19 cellular contexts compared by ENCODE assay signal in genomic region chr7:81774496-81774895, GRCh38. TPM values are rescaled to one million over a fixed set of nuclear protein-coding genes. Genes with fewer than 3 reads are reported as not detected.
DNase-seq lines count a peak whose midpoint lies in the region; ATAC-seq, FAIRE-seq and TF ChIP-seq lines count a peak whose summit lies in the region.
"Had no signal": no experiment of that assay in that cellular context is flagged by ENCODE, and none has a peak within 500 bp of the region (broad histone marks: within the 10 kb centered on the region; RNA-seq: fewer than 3 reads in every experiment).

No MANE protein-coding gene starts in this region.

- no peaks in the 10 kb centered on the region for H3K9me3 ChIP-seq in Panc1 (ENCODE audit: control insufficient read depth, insufficient read depth, low read depth, low read length)
- H3K9me3 ChIP-seq in transverse colon, result no peaks in the 10 kb centered on the region

- H3K27me3 ChIP-seq in Panc1 (ENCODE audit: control insufficient read depth, insufficient read depth, low read length) (peaks cover 3% of the 10 kb centered on the region; the same call in 1 of the 2 replicates), dorsolateral prefrontal cortex (peaks cover 0 to 8% (median 0%) of the 10 kb centered on the region in 45 donors), transverse colon (no peaks in the 10 kb centered on the region)

- H3K4me1 ChIP-seq in Panc1 (ENCODE audit: control insufficient read depth, insufficient read depth, low read length) (no peaks in the 10 kb centered on the region), transverse colon (no peaks in the 10 kb centered on the region)

- 69 to 78% methylated on average over 6 of the region's 6 CpGs for WGBS in transverse colon (ENCODE audit: low coverage in 1 of 2), 2 donors

- no TSS peak for BruUV-seq in Panc1 (replicated peaks; lab: Mats Ljungman, UMichigan)

- H3K36me3 ChIP-seq in Panc1 (ENCODE audit: control insufficient read depth, insufficient read depth, low read length) (no peaks in the 10 kb centered on the region), transverse colon (no peaks in the 10 kb centered on the region)

- intact Hi-C loops in Panc1 (cut with micrococcal nuclease; ENCODE audit: unreplicated experiment), result no loop called here
- intact Hi-C loops in dorsolateral prefrontal cortex (cut with DNase I), result no loop called here
- intact Hi-C loops in transverse colon (cut with DNase I; ENCODE audit: low total_unique reads), result no loop called here

- H3K4me3 ChIP-seq in Panc1 (ENCODE audit: low read depth in 2 of 2, low read length in 2 of 2) (no peak overlapping the region), fibroblast of villous mesenchyme (ENCODE audit: low read depth, low read length) (no peak overlapping the region), dorsolateral prefrontal cortex (no peak overlapping the region), transverse colon (no peak overlapping the region)
- H3K4me3 ChIP-seq: GM23338, K562 had no signal

- in situ Hi-C loops in Panc1 (cut with HindIII; ENCODE audit: low pct_unique_long_range_greater_than_20kb, low sequenced_read_pairs), result no loop called here
- in situ Hi-C loops in transverse colon (cut with MboI; ENCODE audit: low pct_ligation_motif_present in 1 of 4, low pct_unique_long_range_greater_than_20kb in 1 of 4, low sequenced_read_pairs in 3 of 4), result no loop called here

- CTCF ChIA-PET in Panc1 (lab: Charles Lee), result no interaction called here
- CTCF ChIA-PET in GM10248 (lab: Yijun Ruan, JAX), result interaction anchor here (1.0 to 1.2 kb wide), 2 partner anchors 15 to 16 kb away, joined by 3 read pairs; no protein-coding TSS in a partner anchor

- TF ChIP-seq CTCF in Panc1 (IDR thresholded peaks at IDR 0.05), result no peak
- TF ChIP-seq CTCF in fibroblast of villous mesenchyme (IDR thresholded peaks at IDR 0.05; ENCODE audit: insufficient read depth, low read depth, low read length), result no peak
- TF ChIP-seq CTCF in GM10248 (IDR thresholded peaks at IDR 0.05; ENCODE audit: control extremely low read depth, extremely low read depth, low read depth, missing control alignments), result no peak
- no peak for TF ChIP-seq CTCF in dorsolateral prefrontal cortex (IDR thresholded peaks at IDR 0.05 in 54 of 56, conservative IDR thresholded peaks at IDR 0.05 in 2 of 56; ENCODE audit: low read depth in 1 of 56, partially characterized antibody in 56 of 56)
- no peak for TF ChIP-seq CTCF in transverse colon (IDR thresholded peaks at IDR 0.05)

- H3K27ac ChIP-seq in Panc1 (ENCODE audit: low read length) (no peak overlapping the region), dorsolateral prefrontal cortex (no peak overlapping the region), transverse colon (no peak overlapping the region)

- TF ChIP-seq POLR2A in transverse colon (IDR thresholded peaks at IDR 0.05), result no peak

- DNase-seq in HCEC 1CT (peak; percentile 55), Panc1 (ENCODE audit: low read depth, low spot score) (peak; percentile 55), fibroblast of villous mesenchyme (ENCODE audit: low read depth) (peak; percentile 41), urothelium cell line (ENCODE audit: low spot score) (no peak), GM10248 (ENCODE audit: extremely low spot score) (no peak), dorsolateral prefrontal cortex (no peak), transverse colon (no peak)
- DNase-seq: AML-193; C1 segment of cervical spinal cord; Calu3; CD4-positive, alpha-beta T cell; DMS 273 treated with DMSO at 0.1 percent for 48 hours; H9 had no signal

- POLR2A ChIA-PET in Panc1 (lab: Charles Lee) (no interaction called here), GM10248 (lab: Yijun Ruan, JAX) (no interaction called here)

- peak; percentile 61 for FAIRE-seq in urothelium cell line (lab: Jason Lieb, UNC)
- FAIRE-seq: GM12891, K562 had no signal

- no peak for TF ChIP-seq EP300 in transverse colon (IDR thresholded peaks at IDR 0.05; ENCODE audit: low read depth)

- ATAC-seq in Panc1, result no peak
- no peak for ATAC-seq in HG03045 (IDR thresholded peaks at IDR 0.05; ENCODE audit: unreplicated experiment)
- ATAC-seq: GM23338, K562 had no signal

RNA-seq across cellular contexts. Expression of gene HGF, which starts 4.6 kb away (rescaled TPM):
- total RNA-seq in Panc1 (2021; ENCODE audit: unreplicated experiment) (0.49 TPM), fibroblast of villous mesenchyme (33.2 and 60.6 TPM in 2 replicates), dorsolateral prefrontal cortex (10 to 100 TPM in 70 of 120 experiments, 1 to 10 TPM in 50; 3.8 to 41.1 (median 10.9) TPM), transverse colon (1 to 10 TPM; 1.2 to 2.2 (median 1.8) TPM)
- polyA plus RNA-seq in Panc1 (2012; ENCODE audit: insufficient read length), result 0.81 TPM
- total RNA-seq: Calu3; CD4-positive, alpha-beta T cell; Daoy; G401 had no signal
- polyA plus RNA-seq: K562 had no signal

Comparison
In these comparisons a context has a peak if more than half of its experiments do, and no peak if none do; other contexts are left out.
1. DNase-seq: peak in HCEC 1CT (single experiment), Panc1 (single experiment) and fibroblast of villous mesenchyme (single experiment); none in urothelium cell line (single experiment), GM10248 (single experiment), dorsolateral prefrontal cortex (0 of 10) and transverse colon (single experiment).